ENCODE assay signal across 9 cellular contexts in genomic region chr17:41307647-41308046, GRCh38. TPM values are rescaled to one million over a fixed set of nuclear protein-coding genes. Genes with fewer than 3 reads are reported as not detected.
A peak's percentile ranks its signal among the peaks of the same experiment; 100 is the strongest.
DNase-seq lines count a peak whose midpoint lies in the region; TF ChIP-seq lines count a peak whose summit lies in the region.
"Had no signal": no experiment of that assay in that cellular context is flagged by ENCODE, and none has a peak within 500 bp of the region (broad histone marks: within the 10 kb centered on the region; RNA-seq: fewer than 3 reads in every experiment).

No MANE protein-coding gene starts in this region.

- H3K4me3 Mint-ChIP-seq in Calu3 (ENCODE audit: low read depth, unreplicated experiment) = no peak overlapping the region

- peak; percentile 26 for DNase-seq in NCI-H2171 treated with DMSO at 0.1 percent for 48 hours (lab: John Stamatoyannopoulos, UW)
- no peak for DNase-seq in NCI-H2171 (lab: John Stamatoyannopoulos, UW)
- peak; percentile 95 for DNase-seq in MG63
- no peak for DNase-seq in effector memory CD4-positive, alpha-beta T cell
- peak; percentile 76 for DNase-seq in osteoblast (ENCODE audit: insufficient read length, low spot score, missing footprints)
- DNase-seq in NCI-H2227 (lab: John Stamatoyannopoulos, UW; ENCODE audit: unreplicated experiment) = no peak
- DNase-seq in Calu3 = no peak
- DNase-seq in NCI-H2196 treated with DMSO at 0.1 percent for 48 hours (lab: John Stamatoyannopoulos, UW; ENCODE audit: unreplicated experiment) = no peak

- H3K36me3 ChIP-seq in MG63 (no peaks in the 10 kb centered on the region; the same call in 1 of the 2 replicates), osteoblast (ENCODE audit: insufficient read depth, low read length) (no peaks in the 10 kb centered on the region)
- no peaks in the 10 kb centered on the region for H3K36me3 ChIP-seq in effector memory CD4-positive, alpha-beta T cell (ENCODE audit: control insufficient read depth, insufficient read depth, low read length)

- BruUV-seq in Calu3 (replicated peaks; lab: Mats Ljungman, UMichigan) = no TSS peak

- TF ChIP-seq CTCF in osteoblast (IDR thresholded peaks at IDR 0.05; ENCODE audit: extremely low read depth, low read depth, low read length) (no peak), Calu3 (IDR thresholded peaks at IDR 0.05; ENCODE audit: unreplicated experiment) (no peak)

- no peaks in the 10 kb centered on the region for H4K20me1 ChIP-seq in osteoblast (ENCODE audit: insufficient read depth, low read length)

- peaks cover 53% of the 10 kb centered on the region for H3K4me1 ChIP-seq in effector memory CD4-positive, alpha-beta T cell (ENCODE audit: control insufficient read depth, insufficient read depth, low read length, poor library complexity, severe bottlenecking)
- H3K4me1 ChIP-seq in osteoblast (ENCODE audit: insufficient read depth, low read length) = peaks cover 11% of the 10 kb centered on the region

- H3K27ac Mint-ChIP-seq in Calu3 (ENCODE audit: unreplicated experiment) = no peak overlapping the region

- peaks cover 8% of the 10 kb centered on the region for H3K4me1 Mint-ChIP-seq in Calu3 (ENCODE audit: low read depth, unreplicated experiment)

- H3K27me3 ChIP-seq in MG63 (no peaks in the 10 kb centered on the region), osteoblast (ENCODE audit: insufficient read depth, low read length) (no peaks in the 10 kb centered on the region)
- no peaks in the 10 kb centered on the region for H3K27me3 ChIP-seq in effector memory CD4-positive, alpha-beta T cell (replicated peaks; ENCODE audit: control insufficient read depth, insufficient read depth, low read length, poor library complexity, severe bottlenecking)

- H3K79me2 ChIP-seq in osteoblast (ENCODE audit: insufficient read depth, low read length) = no peaks in the 10 kb centered on the region

- H3K4me3 ChIP-seq in MG63 = peak overlapping the region; percentile 44
- H3K4me3 ChIP-seq in effector memory CD4-positive, alpha-beta T cell (ENCODE audit: insufficient read depth, low read depth, low read length, poor library complexity, severe bottlenecking) = no peak overlapping the region
- peak overlapping the region; percentile 38 for H3K4me3 ChIP-seq in osteoblast (ENCODE audit: insufficient read depth, low read length)

- H3K27ac ChIP-seq in effector memory CD4-positive, alpha-beta T cell (ENCODE audit: insufficient read depth, low read length, poor library complexity, severe bottlenecking) = peak overlapping the region; percentile 71
- H3K27ac ChIP-seq in osteoblast (ENCODE audit: low read depth, low read length) = no peak overlapping the region

- intact Hi-C loops in Calu3 (cut with micrococcal nuclease; ENCODE audit: unreplicated experiment) = no loop called here

- H3K27me3 Mint-ChIP-seq in Calu3 (ENCODE audit: unreplicated experiment) = peaks cover 22% of the 10 kb centered on the region

- peak overlapping the region; percentile 32 for H3K4me2 ChIP-seq in osteoblast (ENCODE audit: insufficient read depth, low read length)

- no peaks in the 10 kb centered on the region for H3K36me3 Mint-ChIP-seq in Calu3 (ENCODE audit: insufficient read depth, unreplicated experiment)

- H3K9me3 ChIP-seq in MG63 (peaks cover 7% of the 10 kb centered on the region), osteoblast (ENCODE audit: low read depth, low read length) (no peaks in the 10 kb centered on the region)
- no peaks in the 10 kb centered on the region for H3K9me3 ChIP-seq in effector memory CD4-positive, alpha-beta T cell (ENCODE audit: control insufficient read depth, low read length)

- H2AFZ ChIP-seq in osteoblast (ENCODE audit: low read length) = peak overlapping the region; percentile 83

- H3K9me3 Mint-ChIP-seq in Calu3 (ENCODE audit: low read depth, unreplicated experiment) = no peaks in the 10 kb centered on the region

- CTCF ChIA-PET in Calu3 (lab: Charles Lee) = no interaction called here

RNA-seq across cellular contexts. Expression of gene KRTAP16-1, which starts 1.5 kb away (rescaled TPM):
- not detected in 2 replicates for total RNA-seq in MG63 (2014; rRNA removed; shearing (Covaris generic); ENCODE audit: low replicate concordance)
- not detected in 2 replicates for total RNA-seq in osteoblast
- total RNA-seq in Calu3 (2022) = not detected in 2 replicates
- total RNA-seq: T-helper 1 cell treated with Interleukin-12 subunit alpha and Interleukin-12 subunit beta and Interleukin-4 antibody, amounts not matched to agents 30 ng/mL and 1 ng/mL, for 36 hours had no signal

RNA-seq across cellular contexts. Expression of gene KRTAP29-1, which starts 5.0 kb away (rescaled TPM):
- not detected in 2 replicates for total RNA-seq in MG63 (2014; rRNA removed; shearing (Covaris generic); ENCODE audit: low replicate concordance)
- total RNA-seq in osteoblast (not detected in 2 replicates), Calu3 (2022) (not detected in 2 replicates)
- total RNA-seq: T-helper 1 cell treated with Interleukin-12 subunit alpha and Interleukin-12 subunit beta and Interleukin-4 antibody, amounts not matched to agents 30 ng/mL and 1 ng/mL, for 36 hours had no signal

RNA-seq across cellular contexts. Expression of gene KRTAP17-1, which starts 7.9 kb away (rescaled TPM):
- not detected in 2 replicates for total RNA-seq in MG63 (2014; rRNA removed; shearing (Covaris generic); ENCODE audit: low replicate concordance)
- not detected in 2 replicates for total RNA-seq in osteoblast
- total RNA-seq in Calu3 (2022) = not detected in 2 replicates
- total RNA-seq: T-helper 1 cell treated with Interleukin-12 subunit alpha and Interleukin-12 subunit beta and Interleukin-4 antibody, amounts not matched to agents 30 ng/mL and 1 ng/mL, for 36 hours had no signal

RNA-seq across cellular contexts. Expression of gene KRTAP9-7, which starts 32.1 kb away (rescaled TPM):
- total RNA-seq in MG63 (2014; rRNA removed; shearing (Covaris generic); ENCODE audit: low replicate concordance) = not detected in 2 replicates
- total RNA-seq in osteoblast (not detected in 2 replicates), Calu3 (2022) (not detected in 2 replicates)
- total RNA-seq: T-helper 1 cell treated with Interleukin-12 subunit alpha and Interleukin-12 subunit beta and Interleukin-4 antibody, amounts not matched to agents 30 ng/mL and 1 ng/mL, for 36 hours had no signal

RNA-seq across cellular contexts. Expression of gene KRTAP9-6, which starts 42.5 kb away (rescaled TPM):
- total RNA-seq in MG63 (2014; rRNA removed; shearing (Covaris generic); ENCODE audit: low replicate concordance) = not detected in 2 replicates
- total RNA-seq in osteoblast (not detected in 2 replicates), Calu3 (2022) (not detected in 2 replicates)
- total RNA-seq: T-helper 1 cell treated with Interleukin-12 subunit alpha and Interleukin-12 subunit beta and Interleukin-4 antibody, amounts not matched to agents 30 ng/mL and 1 ng/mL, for 36 hours had no signal

Comparison
In these comparisons a context has a peak if more than half of its experiments do, and no peak if none do; other contexts are left out.
1. DNase-seq: peak in NCI-H2171 treated with DMSO at 0.1 percent for 48 hours (single experiment), MG63 (single experiment) and osteoblast (single experiment); none in NCI-H2171 (single experiment), effector memory CD4-positive, alpha-beta T cell (0 of 3), NCI-H2227 (single experiment), Calu3 (single experiment) and NCI-H2196 treated with DMSO at 0.1 percent for 48 hours (single experiment).